ENCODE assay signal across 13 cellular contexts in genomic region chr4:2177443-2178093, GRCh38.
DNase-seq lines count a peak whose midpoint lies in the region; FAIRE-seq and TF ChIP-seq lines count a peak whose summit lies in the region.
"Had no signal": no experiment of that assay in that cellular context is flagged by ENCODE, and none has a peak within 500 bp of the region (broad histone marks: within the 10 kb centered on the region; RNA-seq: fewer than 3 reads in every experiment).

No MANE protein-coding gene starts in this region.

- intact Hi-C loops in tibial artery (cut with DNase I; ENCODE audit: low total_unique reads): no loop called here

- H3K36me3 ChIP-seq in bronchial epithelial cell (ENCODE audit: control insufficient read depth, insufficient read depth, low read length) (no peaks in the 10 kb centered on the region), mesendoderm (ENCODE audit: control insufficient read depth, insufficient read depth, low read length) (no peaks in the 10 kb centered on the region), tibial artery (peaks cover 0 to 7% (median 0%) of the 10 kb centered on the region in 3 donors), trophoblast cell (ENCODE audit: control insufficient read depth in 1 of 2, insufficient read depth in 2 of 2, low read length in 2 of 2) (no peaks in the 10 kb centered on the region)
- H3K36me3 ChIP-seq: colonic mucosa had no signal

- H3K4ac ChIP-seq in mesendoderm (ENCODE audit: low read depth, low read length) (no peak overlapping the region), trophoblast cell (ENCODE audit: low read depth, low read length) (no peak overlapping the region)

- H3K79me2 ChIP-seq in mesendoderm (ENCODE audit: control insufficient read depth, insufficient read depth, low read length): no peaks in the 10 kb centered on the region
- H3K79me2 ChIP-seq in trophoblast cell (ENCODE audit: control insufficient read depth, insufficient read depth, low read length, poor library complexity): no peaks in the 10 kb centered on the region

- no peak overlapping the region for H3K56ac ChIP-seq in mesendoderm (ENCODE audit: low read length)

- peak; percentile 72 for FAIRE-seq in bronchial epithelial cell (lab: Jason Lieb, UNC)

- H2AK5ac ChIP-seq in mesendoderm (ENCODE audit: low read length) (no peak overlapping the region), trophoblast cell (ENCODE audit: low read length) (no peak overlapping the region)

- H3K27me3 ChIP-seq in bronchial epithelial cell (ENCODE audit: control insufficient read depth, insufficient read depth, low read length): no peaks in the 10 kb centered on the region
- no peaks in the 10 kb centered on the region for H3K27me3 ChIP-seq in mesendoderm (ENCODE audit: insufficient read depth, low read length, poor library complexity)
- no peaks in the 10 kb centered on the region for H3K27me3 ChIP-seq in tibial artery
- H3K27me3 ChIP-seq in trophoblast cell (ENCODE audit: insufficient read depth, low read length): no peaks in the 10 kb centered on the region
- H3K27me3 ChIP-seq: colonic mucosa had no signal

- H2AFZ ChIP-seq in trophoblast cell (ENCODE audit: insufficient read depth, low read length, poor library complexity): no peak overlapping the region

- H4K8ac ChIP-seq in mesendoderm (ENCODE audit: low read depth, low read length) (no peak overlapping the region), trophoblast cell (ENCODE audit: low read depth, low read length) (no peak overlapping the region)

- H3K79me1 ChIP-seq in mesendoderm (ENCODE audit: low read length): no peaks in the 10 kb centered on the region
- H3K79me1 ChIP-seq in trophoblast cell (ENCODE audit: low read length): no peaks in the 10 kb centered on the region

- no peak overlapping the region for H3K9ac ChIP-seq in mesendoderm (ENCODE audit: low read length)
- H3K9ac ChIP-seq in trophoblast cell (ENCODE audit: low read length): no peak overlapping the region

- WGBS in mesendoderm (ENCODE audit: extremely low coverage, insufficient coverage, low lambda C conversion rate): no CpG with 5 or more reads among the region's 4 CpGs
- WGBS in trophoblast cell (ENCODE audit: extremely low coverage, insufficient coverage, insufficient read length): no CpG with 5 or more reads among the region's 4 CpGs

- DNase-seq in ELF-1 (ENCODE audit: low read depth, low spot score): peak; percentile 11
- peak; percentile 9 to 11 for DNase-seq in Kasumi-1 (lab: John Stamatoyannopoulos, UW)
- no peak for DNase-seq in bronchial epithelial cell (ENCODE audit: low read depth)
- DNase-seq in mesendoderm: peak; percentile 17
- DNase-seq in tibial artery: no peak
- DNase-seq in trophoblast cell: no peak
- no peak for DNase-seq in SIG-M5 (lab: John Stamatoyannopoulos, UW)
- DNase-seq: activated T-cell treated with anti-CD3 and anti-CD28 coated beads, Interleukin-2, amount 50 U/mL, for 4 hours; CD4-positive, alpha-beta memory T cell; colonic mucosa; MM.1S; NCI-H2107; T1000 had no signal

- TF ChIP-seq CTCF in bronchial epithelial cell (IDR thresholded peaks at IDR 0.05; ENCODE audit: insufficient read depth, low read length, severe bottlenecking) (no peak), tibial artery (IDR thresholded peaks at IDR 0.05) (no peak)

- H3K9me3 ChIP-seq in tibial artery: no peaks in the 10 kb centered on the region
- H3K9me3 ChIP-seq in trophoblast cell (ENCODE audit: insufficient read depth, low read depth, low read length): peaks cover 1% of the 10 kb centered on the region
- H3K9me3 ChIP-seq: colonic mucosa had no signal

- no peak overlapping the region for H4K91ac ChIP-seq in trophoblast cell (ENCODE audit: low read depth, low read length)

- H4K12ac ChIP-seq in trophoblast cell (ENCODE audit: low read depth, low read length): no peak overlapping the region

- H3K4me3 ChIP-seq in bronchial epithelial cell (ENCODE audit: low read depth, low read length): no peak overlapping the region
- no peak overlapping the region for H3K4me3 ChIP-seq in mesendoderm (ENCODE audit: low read length)
- H3K4me3 ChIP-seq in tibial artery: no peak overlapping the region
- no peak overlapping the region for H3K4me3 ChIP-seq in trophoblast cell (ENCODE audit: low read depth, low read length)
- H3K4me3 ChIP-seq: colonic mucosa had no signal

- H2BK120ac ChIP-seq in mesendoderm (ENCODE audit: low read depth, low read length) (no peak overlapping the region), trophoblast cell (ENCODE audit: insufficient read depth, low read length, poor library complexity) (no peak overlapping the region)

- no peak overlapping the region for H3K4me2 ChIP-seq in mesendoderm (ENCODE audit: low read length)
- no peak overlapping the region for H3K4me2 ChIP-seq in trophoblast cell (ENCODE audit: low read length)

- no peak overlapping the region for H2BK12ac ChIP-seq in trophoblast cell (ENCODE audit: low read length)

- no peak overlapping the region for H3K18ac ChIP-seq in mesendoderm (ENCODE audit: low read length)
- H3K18ac ChIP-seq in trophoblast cell (ENCODE audit: low read length): no peak overlapping the region

- H3K27ac ChIP-seq in mesendoderm (ENCODE audit: low read depth, low read length): no peak overlapping the region
- no peak overlapping the region for H3K27ac ChIP-seq in tibial artery
- no peak overlapping the region for H3K27ac ChIP-seq in trophoblast cell (ENCODE audit: low read depth, low read length)
- H3K27ac ChIP-seq: colonic mucosa had no signal

- no peak overlapping the region for H2BK15ac ChIP-seq in mesendoderm (replicated peaks; ENCODE audit: low read depth)

- H3K14ac ChIP-seq in trophoblast cell (ENCODE audit: low read length): no peak overlapping the region

- no peak overlapping the region for H3K23ac ChIP-seq in mesendoderm (ENCODE audit: low read length)
- H3K23ac ChIP-seq in trophoblast cell (ENCODE audit: low read length): no peak overlapping the region

- H2BK5ac ChIP-seq in mesendoderm (ENCODE audit: low read length) (no peak overlapping the region), trophoblast cell (ENCODE audit: low read depth, low read length, poor library complexity) (no peak overlapping the region)

- no peak overlapping the region for H4K5ac ChIP-seq in mesendoderm (ENCODE audit: low read length)

- H3K4me1 ChIP-seq in mesendoderm (ENCODE audit: control insufficient read depth, low read depth, low read length) (no peaks in the 10 kb centered on the region), tibial artery (no peaks in the 10 kb centered on the region), trophoblast cell (ENCODE audit: control insufficient read depth in 1 of 2, insufficient read depth in 2 of 2, low read length in 2 of 2) (no peaks in the 10 kb centered on the region)
- H3K4me1 ChIP-seq: colonic mucosa had no signal

Comparison
In these comparisons a context has a peak if more than half of its experiments do, and no peak if none do; other contexts are left out.
1. DNase-seq: peak in ELF-1 (single experiment), Kasumi-1 (2 of 2) and mesendoderm (single experiment); none in bronchial epithelial cell (single experiment), tibial artery (0 of 2), trophoblast cell (0 of 2) and SIG-M5 (single experiment).